Comparison of ENCODE assay signal across 28 cellular contexts in the genomic region with DNA sequence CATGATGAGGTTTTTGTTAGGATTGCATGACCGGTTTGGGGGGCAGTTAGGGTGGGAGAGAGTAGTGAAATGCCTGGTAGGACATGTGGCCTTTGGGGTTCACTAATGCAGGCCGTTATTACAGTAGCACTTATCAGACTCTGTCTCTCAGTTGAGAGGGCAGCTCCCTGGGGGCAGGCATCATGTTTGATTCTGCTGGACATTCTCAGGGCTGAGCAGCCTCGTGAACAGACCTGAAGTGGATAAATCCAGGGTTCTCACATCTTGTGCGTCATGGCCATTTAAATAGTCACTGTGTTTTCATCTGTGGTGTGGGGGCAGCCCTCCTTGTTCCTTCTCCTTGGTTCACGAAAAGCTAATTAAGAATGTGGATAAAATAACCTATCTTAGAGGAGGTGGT. TPM values are rescaled to one million over a fixed set of nuclear protein-coding genes. Genes with fewer than 3 reads are reported as not detected.
"Had no signal": no experiment of that assay in that cellular context is flagged by ENCODE, and none has a peak within 500 bp of the region (broad histone marks: within the 10 kb centered on the region; RNA-seq: fewer than 3 reads in every experiment).

No MANE protein-coding gene starts in this region.

- H3K36me3 Mint-ChIP-seq: stimulated activated effector memory CD8-positive, alpha-beta T cell treated with anti-CD3 and anti-CD28 coated beads, Interleukin-12 subunit alpha, Interleukin-12 subunit beta, amount 100 ng/mL, for 72 hours; stimulated activated memory B cell treated with anti-CD40 and anti-IgM and Interleukin-4, amounts not matched to agents 10 μg/mL and 1 μg/mL and 100 μg/mL, for 72 hours; stimulated activated naive B cell treated with anti-CD40 and anti-IgM and Interleukin-4, amounts not matched to agents 10 μg/mL and 1 μg/mL and 100 μg/mL, for 72 hours; type B pancreatic cell had no signal

- H3K27me3 Mint-ChIP-seq: stimulated activated memory B cell treated with anti-CD40 and anti-IgM and Interleukin-4, amounts not matched to agents 10 μg/mL and 1 μg/mL and 100 μg/mL, for 72 hours; stimulated activated naive CD8-positive, alpha-beta T cell treated with anti-CD3 and anti-CD28 coated beads, Interleukin-15, amount 100 ng/mL, for 72 hours; type B pancreatic cell had no signal

- ATAC-seq: stimulated activated effector memory CD8-positive, alpha-beta T cell treated with anti-CD3 and anti-CD28 coated beads, Interleukin-12 subunit alpha, Interleukin-12 subunit beta, amount 100 ng/mL, for 72 hours; stimulated activated memory B cell treated with anti-CD40 and anti-IgM and Interleukin-4, amounts not matched to agents 10 μg/mL and 1 μg/mL and 100 μg/mL, for 72 hours; stimulated activated naive B cell treated with anti-CD40 and anti-IgM and Interleukin-4, amounts not matched to agents 10 μg/mL and 1 μg/mL and 100 μg/mL, for 72 hours; stimulated activated naive CD8-positive, alpha-beta T cell treated with anti-CD3 and anti-CD28 coated beads, Interleukin-15, amount 100 ng/mL, for 72 hours; stimulated activated naive CD8-positive, alpha-beta T cell treated with anti-CD3 and anti-CD28 coated beads, Interleukin-15, Interleukin-2, amounts not matched to agents 100 U/mL and 50 U/mL, for 24 hours; upper lobe of right lung had no signal

- H3K4me3 Mint-ChIP-seq: stimulated activated effector memory CD8-positive, alpha-beta T cell treated with anti-CD3 and anti-CD28 coated beads, Interleukin-12 subunit alpha, Interleukin-12 subunit beta, amount 100 ng/mL, for 72 hours; stimulated activated memory B cell treated with anti-CD40 and anti-IgM and Interleukin-4, amounts not matched to agents 10 μg/mL and 1 μg/mL and 100 μg/mL, for 72 hours; stimulated activated naive B cell treated with anti-CD40 and anti-IgM and Interleukin-4, amounts not matched to agents 10 μg/mL and 1 μg/mL and 100 μg/mL, for 72 hours; stimulated activated naive CD8-positive, alpha-beta T cell treated with anti-CD3 and anti-CD28 coated beads, Interleukin-15, amount 100 ng/mL, for 72 hours; stimulated activated naive CD8-positive, alpha-beta T cell treated with anti-CD3 and anti-CD28 coated beads, Interleukin-15, Interleukin-2, amounts not matched to agents 100 ng/mL and 50 ng/mL, for 24 hours; type B pancreatic cell had no signal

- H3K27me3 ChIP-seq: stomach, suprapubic skin, testis, thyroid gland, tibial artery, tibial nerve, transverse colon, upper lobe of left lung, upper lobe of right lung, uterus, vagina had no signal

- H3K27ac ChIP-seq: stomach, suprapubic skin, testis, thoracic aorta, thyroid gland, tibial artery, tibial nerve, transverse colon, upper lobe of left lung, upper lobe of right lung, uterus, vagina had no signal

- H3K4me1 Mint-ChIP-seq: stimulated activated effector memory CD8-positive, alpha-beta T cell treated with anti-CD3 and anti-CD28 coated beads, Interleukin-12 subunit alpha, Interleukin-12 subunit beta, amount 100 ng/mL, for 72 hours; stimulated activated memory B cell treated with anti-CD40 and anti-IgM and Interleukin-4, amounts not matched to agents 10 μg/mL and 1 μg/mL and 100 μg/mL, for 72 hours; stimulated activated naive B cell treated with anti-CD40 and anti-IgM and Interleukin-4, amounts not matched to agents 10 μg/mL and 1 μg/mL and 100 μg/mL, for 72 hours; stimulated activated naive CD8-positive, alpha-beta T cell treated with anti-CD3 and anti-CD28 coated beads, Interleukin-15, amount 100 ng/mL, for 72 hours had no signal

- H3K4me3 ChIP-seq: stomach, suprapubic skin, testis, thoracic aorta, thyroid gland, tibial artery, tibial nerve, transverse colon, upper lobe of left lung, upper lobe of right lung, uterus, vagina had no signal

- H3K9me3 ChIP-seq: stomach, suprapubic skin, testis, thoracic aorta, thyroid gland, tibial artery, tibial nerve, transverse colon, upper lobe of left lung, upper lobe of right lung, uterus, vagina had no signal

- DNase-seq: stimulated activated CD4-positive, alpha-beta T cell treated with anti-CD3 and anti-CD28 coated beads, Interleukin-2, amount 100 ng/mL, for 48 hours; stimulated activated CD4-positive, alpha-beta T cell treated with anti-CD3 and anti-CD28 coated beads, Interleukin-4, amount 100 ng/mL, for 1 hour; stimulated activated CD4-positive, alpha-beta T cell treated with anti-CD3 and anti-CD28 coated beads, Interleukin-4, amount 100 ng/mL, for 24 hours; stimulated activated CD4-positive, alpha-beta T cell treated with anti-CD3 and anti-CD28 coated beads, Interleukin-4, amount 100 ng/mL, for 4 hours; stimulated activated CD8-positive, alpha-beta memory T cell treated with anti-CD3 and anti-CD28 coated beads, Interleukin-4, amount 100 ng/mL, for 48 hours; stimulated activated naive B cell treated with anti-CD40 and anti-IgM and Interleukin-4, amounts not matched to agents 10 μg/mL and 1 μg/mL and 100 μg/mL, for 72 hours; stimulated activated naive CD4-positive, alpha-beta T cell; stimulated activated naive CD4-positive, alpha-beta T cell treated with Interleukin-2 at 50 U/mL for 16 hours; stimulated activated naive CD8-positive, alpha-beta T cell treated with anti-CD3 and anti-CD28 coated beads, Interleukin-15, amount 100 ng/mL, for 72 hours; stimulated activated naive CD8-positive, alpha-beta T cell treated with anti-CD3 and anti-CD28 coated beads, Interleukin-15, Interleukin-2, amounts not matched to agents 100 U/mL and 50 U/mL, for 24 hours; stomach; substantia nigra; testis; thyroid gland; tibial artery; transverse colon; trophoblast cell; upper lobe of left lung; upper lobe of right lung; uterus had no signal

- H3K9me3 Mint-ChIP-seq: stimulated activated effector memory CD8-positive, alpha-beta T cell treated with anti-CD3 and anti-CD28 coated beads, Interleukin-12 subunit alpha, Interleukin-12 subunit beta, amount 100 ng/mL, for 72 hours; stimulated activated memory B cell treated with anti-CD40 and anti-IgM and Interleukin-4, amounts not matched to agents 10 μg/mL and 1 μg/mL and 100 μg/mL, for 72 hours; stimulated activated naive B cell treated with anti-CD40 and anti-IgM and Interleukin-4, amounts not matched to agents 10 μg/mL and 1 μg/mL and 100 μg/mL, for 72 hours; stimulated activated naive CD8-positive, alpha-beta T cell treated with anti-CD3 and anti-CD28 coated beads, Interleukin-15, amount 100 ng/mL, for 72 hours; stimulated activated naive CD8-positive, alpha-beta T cell treated with anti-CD3 and anti-CD28 coated beads, Interleukin-15, Interleukin-2, amounts not matched to agents 100 ng/mL and 50 ng/mL, for 24 hours; type B pancreatic cell had no signal

- H3K27ac Mint-ChIP-seq: stimulated activated effector memory CD8-positive, alpha-beta T cell treated with anti-CD3 and anti-CD28 coated beads, Interleukin-12 subunit alpha, Interleukin-12 subunit beta, amount 100 ng/mL, for 72 hours; stimulated activated memory B cell treated with anti-CD40 and anti-IgM and Interleukin-4, amounts not matched to agents 10 μg/mL and 1 μg/mL and 100 μg/mL, for 72 hours; stimulated activated naive B cell treated with anti-CD40 and anti-IgM and Interleukin-4, amounts not matched to agents 10 μg/mL and 1 μg/mL and 100 μg/mL, for 72 hours; stimulated activated naive CD8-positive, alpha-beta T cell treated with anti-CD3 and anti-CD28 coated beads, Interleukin-15, amount 100 ng/mL, for 72 hours; stimulated activated naive CD8-positive, alpha-beta T cell treated with anti-CD3 and anti-CD28 coated beads, Interleukin-15, Interleukin-2, amounts not matched to agents 100 ng/mL and 50 ng/mL, for 24 hours; type B pancreatic cell had no signal

- H3K4me1 ChIP-seq: suprapubic skin, testis, tibial artery, tibial nerve, upper lobe of left lung, uterus, vagina had no signal

- H3K36me3 ChIP-seq: stomach, suprapubic skin, thoracic aorta, thyroid gland, tibial artery, tibial nerve, transverse colon, upper lobe of left lung, upper lobe of right lung, uterus, vagina had no signal

RNA-seq across cellular contexts. Expression of gene KCNN2, which starts 18.9 kb away (rescaled TPM):
- total RNA-seq: thoracic aorta had no signal
